8 cellular contexts compared by ENCODE assay signal in genomic region chr6:158999669-159000403, GRCh38. TPM values are rescaled to one million over a fixed set of nuclear protein-coding genes. Genes with fewer than 3 reads are reported as not detected.
A peak's percentile ranks its signal among the peaks of the same experiment; 100 is the strongest.
DNase-seq lines count a peak whose midpoint lies in the region; ATAC-seq, FAIRE-seq and TF ChIP-seq lines count a peak whose summit lies in the region.

TSS of gene RSPH3 (minus strand) at chr6:159000202. CDS start at chr6:158999550, 652 bp downstream.

- H3K4me3 ChIP-seq in WERI-Rb-1 (ENCODE audit: low read depth, low read length) (peak within 1 kb of the TSS; percentile 61), bronchial epithelial cell (ENCODE audit: low read depth, low read length) (peak within 1 kb of the TSS; percentile 98), small intestine (ENCODE audit: low read depth in 1 of 2, low read length in 2 of 2) (peak within 1 kb of the TSS; percentile 74 to 76)

- peak; percentile 19; the same call in 1 of the 2 replicates for TF ChIP-seq CTCF in WERI-Rb-1 (IDR thresholded peaks at IDR 0.05; ENCODE audit: low read depth, low read length)
- TF ChIP-seq CTCF in bronchial epithelial cell (IDR thresholded peaks at IDR 0.05; ENCODE audit: insufficient read depth, low read length, severe bottlenecking) = peak; percentile 49

- H3K4me1 ChIP-seq in small intestine (ENCODE audit: control insufficient read depth in 2 of 2, insufficient read depth in 1 of 2, low read depth in 1 of 2, low read length in 1 of 2) = peaks cover 0 to 5% of the 10 kb centered on the region in 2 donors

- H3K27me3 ChIP-seq in WERI-Rb-1 (ENCODE audit: insufficient read depth, low read depth, severe bottlenecking) (no peaks in the 10 kb centered on the region), bronchial epithelial cell (ENCODE audit: control insufficient read depth, insufficient read depth, low read length) (no peaks in the 10 kb centered on the region), small intestine (ENCODE audit: control insufficient read depth in 2 of 2, insufficient read depth in 2 of 2, low read length in 2 of 2) (no peaks in the 10 kb centered on the region)

- no peak for FAIRE-seq in bronchial epithelial cell (lab: Jason Lieb, UNC)
- no peak for FAIRE-seq in small intestine (lab: Jason Lieb, UNC)

- peak within 1 kb of the TSS; percentile 89 for H3K27ac ChIP-seq in WERI-Rb-1
- H3K27ac ChIP-seq in small intestine (ENCODE audit: low read depth in 1 of 2, low read length in 1 of 2) = peak within 1 kb of the TSS; percentile 96

- no peaks in the 10 kb centered on the region for H3K9me3 ChIP-seq in WERI-Rb-1 (ENCODE audit: severe bottlenecking)
- no peaks in the 10 kb centered on the region for H3K9me3 ChIP-seq in small intestine (ENCODE audit: control insufficient read depth, low read depth)

- peak; percentile 92 for ATAC-seq in GM18873 (IDR thresholded peaks at IDR 0.05; ENCODE audit: low FRiP score, unreplicated experiment)
- ATAC-seq in HG03135 (IDR thresholded peaks at IDR 0.05; ENCODE audit: unreplicated experiment) = peak; percentile 91

- H3K36me3 ChIP-seq in WERI-Rb-1 = no peaks in the 10 kb centered on the region; the same call in 1 of the 2 replicates
- no peaks in the 10 kb centered on the region for H3K36me3 ChIP-seq in bronchial epithelial cell (ENCODE audit: control insufficient read depth, insufficient read depth, low read length)
- H3K36me3 ChIP-seq in small intestine (ENCODE audit: control insufficient read depth in 2 of 2, insufficient read depth in 2 of 2, low read length in 2 of 2) = no peaks in the 10 kb centered on the region

- WGBS in small intestine, 3 donors = 0% methylated on average over 45 to 49 of the region's 49 CpGs

- peak; percentile 97 for DNase-seq in AG08395 (ENCODE audit: low spot score)
- peak; percentile 89 for DNase-seq in NCI-H2196 (lab: John Stamatoyannopoulos, UW; ENCODE audit: unreplicated experiment)
- DNase-seq in WERI-Rb-1 = peak; percentile 97
- DNase-seq in bronchial epithelial cell (ENCODE audit: low read depth) = peak; percentile 88
- peak; percentile 98 for DNase-seq in iPS-NIHi7 (ENCODE audit: extremely low spot score)
- DNase-seq in small intestine = peak; percentile 96

RNA-seq across cellular contexts. Expression of gene RSPH3, which starts in this region (rescaled TPM):
- total RNA-seq in bronchial epithelial cell = 5.5 and 8.6 TPM in 2 replicates
- polyA plus RNA-seq in small intestine = 1 to 10 TPM; 5.1 to 7.2 (median 5.1) TPM

Comparison
In these comparisons a context has a peak if more than half of its experiments do, and no peak if none do; other contexts are left out.
1. Peak in every context shown above with its lines: DNase-seq, ATAC-seq, H3K4me3 ChIP-seq and H3K27ac ChIP-seq.